26 cellular contexts compared by ENCODE assay signal in the genomic region with DNA sequence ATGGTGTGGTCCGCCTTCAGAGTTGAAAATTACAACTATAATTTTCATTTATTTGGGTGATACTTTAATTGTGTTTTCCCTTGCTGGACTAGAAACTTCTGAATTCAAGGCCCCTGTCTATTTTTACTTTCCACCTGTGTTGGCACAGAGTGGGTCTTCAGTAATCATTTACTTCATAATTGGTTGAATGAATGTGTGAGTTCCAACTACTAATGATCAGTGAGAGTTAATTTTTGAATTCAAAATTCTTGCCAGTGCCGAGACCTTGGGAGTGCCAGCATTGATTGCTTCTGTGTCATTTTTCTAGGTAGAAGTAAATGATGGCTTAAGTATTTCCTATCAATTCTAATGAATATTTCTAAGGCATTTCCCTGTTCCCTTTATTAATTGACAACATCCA.
DNase-seq lines count a peak whose midpoint lies in the region; ATAC-seq lines count a peak whose summit lies in the region.
"Had no signal": no experiment of that assay in that cellular context is flagged by ENCODE, and none has a peak within 500 bp of the region (broad histone marks: within the 10 kb centered on the region; RNA-seq: fewer than 3 reads in every experiment).

No MANE protein-coding gene starts in this region.

- H3K4me1 Mint-ChIP-seq in activated naive CD4-positive, alpha-beta T cell treated with anti-CD3 and anti-CD28 coated beads, Interleukin-2, amount 50 U/mL, for 24 hours: peaks cover 75% of the 10 kb centered on the region
- H3K4me1 Mint-ChIP-seq in activated naive CD4-positive, alpha-beta T cell treated with anti-CD3 and anti-CD28 coated beads for 36 hours (ENCODE audit: low read depth): peaks cover 59% of the 10 kb centered on the region
- H3K4me1 Mint-ChIP-seq in T-helper 17 cell (peaks cover 27% of the 10 kb centered on the region), immature natural killer cell (peaks cover 80 to 94% of the 10 kb centered on the region in 2 donors)

- CTCF ChIA-PET in activated naive CD4-positive, alpha-beta T cell treated with anti-CD3 and anti-CD28 coated beads for 36 hours (lab: Charles Lee): interaction anchor here (0.7 kb wide), 2 partner anchors 23 to 167 kb away, joined by 3 to 4 read pairs; no protein-coding TSS in a partner anchor

- H3K27me3 Mint-ChIP-seq in activated naive CD4-positive, alpha-beta T cell treated with anti-CD3 and anti-CD28 coated beads, Interleukin-2, amount 50 U/mL, for 24 hours: no peaks in the 10 kb centered on the region
- no peaks in the 10 kb centered on the region for H3K27me3 Mint-ChIP-seq in activated naive CD4-positive, alpha-beta T cell treated with anti-CD3 and anti-CD28 coated beads for 36 hours (ENCODE audit: low read depth)
- H3K27me3 Mint-ChIP-seq in T-helper 17 cell (no peaks in the 10 kb centered on the region), immature natural killer cell (ENCODE audit: low read depth in 3 of 3) (peaks cover 0 to 2% (median under 1%) of the 10 kb centered on the region in 3 donors)
- H3K27me3 Mint-ChIP-seq: B cell had no signal

- H3K27ac Mint-ChIP-seq in activated naive CD4-positive, alpha-beta T cell treated with anti-CD3 and anti-CD28 coated beads, Interleukin-2, amount 50 U/mL, for 24 hours: peak overlapping the region; percentile 53
- H3K27ac Mint-ChIP-seq in activated naive CD4-positive, alpha-beta T cell treated with anti-CD3 and anti-CD28 coated beads for 36 hours: no peak overlapping the region
- H3K27ac Mint-ChIP-seq in T-helper 17 cell: peak overlapping the region; percentile 87
- peak overlapping the region; percentile 14 to 81 (median 49) for H3K27ac Mint-ChIP-seq in immature natural killer cell
- H3K27ac Mint-ChIP-seq: H9, HFFc6 had no signal

- no peak for DNase-seq in activated naive CD4-positive, alpha-beta T cell treated with anti-CD3 and anti-CD28 coated beads for 36 hours
- DNase-seq in T-helper 17 cell: no peak
- no peak for DNase-seq in immature natural killer cell
- no peak for DNase-seq in NCI-H82 (lab: John Stamatoyannopoulos, UW)
- DNase-seq in DMS53 treated with DMSO at 0.1 percent for 48 hours (lab: John Stamatoyannopoulos, UW; ENCODE audit: unreplicated experiment): no peak
- DNase-seq: COR-L47, DMS 273 treated with DMSO at 0.1 percent for 48 hours, DND-41, H9, HFFc6, MM.1S, NCI-H1048, NCI-H1436, NCI-H1930, NCI-H2227 treated with DMSO at 0.1 percent for 48 hours, NCI-H510A, PC-9, RPMI8226, SHP77 had no signal

- intact Hi-C loops in activated naive CD4-positive, alpha-beta T cell treated with anti-CD3 and anti-CD28 coated beads for 36 hours (cut with micrococcal nuclease): loop anchor here (2.0 kb wide), 1 partner anchor 17 kb away; no protein-coding TSS in a partner anchor

- H3K4me3 Mint-ChIP-seq in activated naive CD4-positive, alpha-beta T cell treated with anti-CD3 and anti-CD28 coated beads, Interleukin-2, amount 50 U/mL, for 24 hours: no peak overlapping the region
- no peak overlapping the region for H3K4me3 Mint-ChIP-seq in activated naive CD4-positive, alpha-beta T cell treated with anti-CD3 and anti-CD28 coated beads for 36 hours
- no peak overlapping the region for H3K4me3 Mint-ChIP-seq in T-helper 17 cell
- peak overlapping the region in 2 of 5 donors; percentile 34 to 59 for H3K4me3 Mint-ChIP-seq in immature natural killer cell
- H3K4me3 Mint-ChIP-seq: B cell, CD14-positive monocyte, H9, HFFc6 had no signal

- ATAC-seq in T-helper 17 cell (no peak), HG03175 (IDR thresholded peaks at IDR 0.05; ENCODE audit: unreplicated experiment) (no peak)
- ATAC-seq: A549, HepG2, K562 had no signal

- no peaks in the 10 kb centered on the region for H3K9me3 Mint-ChIP-seq in activated naive CD4-positive, alpha-beta T cell treated with anti-CD3 and anti-CD28 coated beads, Interleukin-2, amount 50 U/mL, for 24 hours
- no peaks in the 10 kb centered on the region for H3K9me3 Mint-ChIP-seq in activated naive CD4-positive, alpha-beta T cell treated with anti-CD3 and anti-CD28 coated beads for 36 hours
- H3K9me3 Mint-ChIP-seq in immature natural killer cell: no peaks in the 10 kb centered on the region
- H3K9me3 Mint-ChIP-seq: H9, HFFc6 had no signal

- H3K9me3 ChIP-seq in T-helper 17 cell (ENCODE audit: control insufficient read depth, low read length, poor library complexity, severe bottlenecking): no peaks in the 10 kb centered on the region
- H3K9me3 ChIP-seq: A549 had no signal

- peaks cover 2% of the 10 kb centered on the region for H3K36me3 Mint-ChIP-seq in activated naive CD4-positive, alpha-beta T cell treated with anti-CD3 and anti-CD28 coated beads, Interleukin-2, amount 50 U/mL, for 24 hours
- H3K36me3 Mint-ChIP-seq in activated naive CD4-positive, alpha-beta T cell treated with anti-CD3 and anti-CD28 coated beads for 36 hours (ENCODE audit: low read depth): peaks cover 3% of the 10 kb centered on the region
- H3K36me3 Mint-ChIP-seq in T-helper 17 cell (ENCODE audit: low read depth) (no peaks in the 10 kb centered on the region), immature natural killer cell (no peaks in the 10 kb centered on the region)
